Comparison of ENCODE assay signal across 34 cellular contexts in genomic region chr5:96835727-96836126, GRCh38. TPM values are rescaled to one million over a fixed set of nuclear protein-coding genes. Genes with fewer than 3 reads are reported as not detected.
A peak's percentile ranks its signal among the peaks of the same experiment; 100 is the strongest.
DNase-seq lines count a peak whose midpoint lies in the region; ATAC-seq, FAIRE-seq and TF ChIP-seq lines count a peak whose summit lies in the region.
"Had no signal": no experiment of that assay in that cellular context is flagged by ENCODE, and none has a peak within 500 bp of the region (broad histone marks: within the 10 kb centered on the region; RNA-seq: fewer than 3 reads in every experiment).

No MANE protein-coding gene starts in this region.

- H2AFZ ChIP-seq in GM12878 (ENCODE audit: control insufficient read depth, low read depth, low read length): no peak overlapping the region
- no peak overlapping the region for H2AFZ ChIP-seq in osteoblast (ENCODE audit: low read length)
- H2AFZ ChIP-seq: neural progenitor cell, parathyroid adenoma had no signal

- H3K36me3 ChIP-seq in GM12878 (ENCODE audit: control insufficient read depth in 2 of 2, insufficient read depth in 2 of 2, low read length in 1 of 2) (no peaks in the 10 kb centered on the region), osteoblast (ENCODE audit: insufficient read depth, low read length) (no peaks in the 10 kb centered on the region)
- H3K36me3 ChIP-seq: heart right ventricle, neural progenitor cell, SJCRH30, suprapubic skin, upper lobe of right lung had no signal

- H3K9me3 ChIP-seq in GM12878 (replicated peaks; ENCODE audit: control insufficient read depth, insufficient read depth, low read length) (no peaks in the 10 kb centered on the region), osteoblast (ENCODE audit: low read depth, low read length) (no peaks in the 10 kb centered on the region)
- H3K9me3 ChIP-seq: heart right ventricle, SJCRH30, suprapubic skin, upper lobe of right lung had no signal

- in situ Hi-C loops in GM12878 (cut with MboI): no loop called here

- ATAC-seq in GM19463 (IDR thresholded peaks at IDR 0.05; ENCODE audit: unreplicated experiment) (peak; percentile 63), HG03432 (IDR thresholded peaks at IDR 0.05; ENCODE audit: unreplicated experiment) (peak; percentile 45), GM12878 (peak; percentile 56), HG03039 (IDR thresholded peaks at IDR 0.05; ENCODE audit: unreplicated experiment) (no peak)
- ATAC-seq: heart right ventricle; left ventricle myocardium superior; stimulated activated memory B cell treated with anti-CD40 and anti-IgM and Interleukin-4, amounts not matched to agents 10 μg/mL and 1 μg/mL and 100 μg/mL, for 72 hours; upper lobe of right lung had no signal

- intact Hi-C loops in GM12878 (cut with micrococcal nuclease; ENCODE audit: unreplicated experiment): no loop called here

- no peak for TF ChIP-seq EP300 in GM12878 (IDR thresholded peaks at IDR 0.05; ENCODE audit: borderline replicate concordance in 1 of 2, control insufficient read depth in 1 of 2, low read depth in 2 of 2, low read length in 2 of 2)

- POLR2A ChIA-PET in GM12878 (lab: Charles Lee): no interaction called here

- TF ChIP-seq CTCF in GM12878 (IDR thresholded peaks at IDR 0.05 in 2 of 3, conservative IDR thresholded peaks at IDR 0.05 in 1 of 3; ENCODE audit: control insufficient read depth in 2 of 3, extremely low read depth in 1 of 3, insufficient read depth in 1 of 3, low read depth in 3 of 3, low read length in 3 of 3) (no peak), osteoblast (IDR thresholded peaks at IDR 0.05; ENCODE audit: extremely low read depth, low read depth, low read length) (no peak)

- SMC1A ChIA-PET in GM12878 (lab: Charles Lee; ENCODE audit: uncharacterized antibody, unreplicated experiment): no interaction called here

- FAIRE-seq in GM12878 (lab: Jason Lieb, UNC): no peak
- FAIRE-seq: frontal cortex, H1, kidney had no signal

- DNase-seq in NCI-H2107 treated with DMSO at 0.1 percent for 48 hours (lab: John Stamatoyannopoulos, UW; ENCODE audit: unreplicated experiment) (peak; percentile 54), NCI-H2107 (lab: John Stamatoyannopoulos, UW) (no peak), GM12878 (ENCODE audit: low read depth, low spot score) (no peak), NCI-H510A treated with DMSO at 0.1 percent for 48 hours (lab: John Stamatoyannopoulos, UW) (no peak), osteoblast (ENCODE audit: insufficient read length, low spot score, missing footprints) (no peak)
- DNase-seq: 8988T; activated CD4-positive, alpha-beta T cell treated with anti-CD3 and anti-CD28 coated beads for 48 hours; activated effector memory CD4-positive, alpha-beta T cell treated with Interleukin-2 at 50 U/mL for 16 hours; activated T-cell treated with anti-CD3 and anti-CD28 coated beads, Interleukin-2, amount 50 U/mL, for 1 hour; DMS79; GDM1; heart right ventricle; KG1; kidney; left ventricle myocardium superior; mesendoderm; NCI-H1417 treated with DMSO at 0.1 percent for 48 hours; NCI-H2081 treated with DMSO at 0.1 percent for 48 hours; NCI-H345; NCI-H748 treated with DMSO at 0.1 percent for 48 hours; retina; SJCRH30; SW 1271; upper lobe of right lung had no signal

- CTCF ChIA-PET in GM12878 (lab: Yijun Ruan, JAX): interaction anchor here (1.6 kb wide), 1 partner anchor 328 kb away, joined by 3 read pairs; no protein-coding TSS in a partner anchor

- H3K4me1 ChIP-seq in GM12878 (ENCODE audit: control insufficient read depth, insufficient read depth, low read length) (peaks cover 5% of the 10 kb centered on the region; the same call in 1 of the 2 replicates), osteoblast (ENCODE audit: insufficient read depth, low read length) (no peaks in the 10 kb centered on the region)
- H3K4me1 ChIP-seq: parathyroid adenoma, SJCRH30, suprapubic skin, upper lobe of right lung had no signal

- RAD21 ChIA-PET in GM12878 (lab: Charles Lee; ENCODE audit: unreplicated experiment): no interaction called here

- no TSS peak for BruUV-seq in GM12878 (replicated peaks; lab: Mats Ljungman, UMichigan)

- H3K27ac ChIP-seq in GM12878 (ENCODE audit: control insufficient read depth, insufficient read depth): no peak overlapping the region
- no peak overlapping the region for H3K27ac ChIP-seq in osteoblast (ENCODE audit: low read depth, low read length)
- H3K27ac ChIP-seq: heart right ventricle, neural progenitor cell, parathyroid adenoma, SJCRH30, suprapubic skin, upper lobe of right lung, VCaP had no signal

- H3K9ac ChIP-seq in GM12878 (ENCODE audit: control insufficient read depth, insufficient read depth, low read length): no peak overlapping the region
- H3K9ac ChIP-seq: neural progenitor cell, parathyroid adenoma had no signal

- 65% methylated on average over 3 of the region's 3 CpGs for WGBS in GM12878 (ENCODE audit: insufficient coverage, insufficient replicate concordance, low lambda C conversion rate, missing lambda C conversion rate)

- no peak overlapping the region for H3K4me2 ChIP-seq in GM12878 (ENCODE audit: control insufficient read depth, insufficient read depth)
- no peak overlapping the region for H3K4me2 ChIP-seq in osteoblast (ENCODE audit: insufficient read depth, low read length)
- H3K4me2 ChIP-seq: neural progenitor cell had no signal

- H3K79me2 ChIP-seq in GM12878 (ENCODE audit: control insufficient read depth, insufficient read depth, low read length): no peaks in the 10 kb centered on the region
- H3K79me2 ChIP-seq in osteoblast (ENCODE audit: insufficient read depth, low read length): no peaks in the 10 kb centered on the region
- H3K79me2 ChIP-seq: parathyroid adenoma had no signal

- TF ChIP-seq RAD21 in GM12878 (IDR thresholded peaks at IDR 0.05; ENCODE audit: insufficient read depth, low read depth, low read length): no peak

- TF ChIP-seq POLR2A in GM12878 (IDR thresholded peaks at IDR 0.05; ENCODE audit: low read depth, low read length): no peak

- H3K27me3 ChIP-seq in GM12878 (replicated peaks in 1 of 2; ENCODE audit: control insufficient read depth in 2 of 2, insufficient read depth in 2 of 2, low read length in 1 of 2): no peaks in the 10 kb centered on the region
- no peaks in the 10 kb centered on the region for H3K27me3 ChIP-seq in osteoblast (ENCODE audit: insufficient read depth, low read length)
- H3K27me3 ChIP-seq: heart right ventricle, neural progenitor cell, SJCRH30, suprapubic skin, upper lobe of right lung had no signal

- H4K20me1 ChIP-seq in GM12878 (ENCODE audit: control insufficient read depth, insufficient read depth) (no peaks in the 10 kb centered on the region), osteoblast (ENCODE audit: insufficient read depth, low read length) (no peaks in the 10 kb centered on the region)

- H3K4me3 ChIP-seq in GM12878: no peak overlapping the region
- H3K4me3 ChIP-seq in osteoblast (ENCODE audit: insufficient read depth, low read length): no peak overlapping the region
- H3K4me3 ChIP-seq: heart right ventricle, neural progenitor cell, SJCRH30, suprapubic skin, upper lobe of right lung had no signal

TF ChIP-seq in GM12878, 131 proteins besides CTCF, POLR2A, EP300 and RAD21 (continues in another document):
- TF ChIP-seq WRNIP1 (IDR thresholded peaks at IDR 0.05; ENCODE audit: borderline replicate concordance, low read depth, low read length): no peak
- TF ChIP-seq EED (IDR thresholded peaks at IDR 0.05; ENCODE audit: low read depth): peak; percentile 70
- TF ChIP-seq RBBP5 (conservative IDR thresholded peaks at IDR 0.05): no peak
- peak; percentile 23 to 32; a peak in 1 of 4 replicates for TF ChIP-seq IKZF2 (IDR thresholded peaks at IDR 0.05)
- peak; percentile 48; the same call in 1 of the 2 replicates for TF ChIP-seq CBFB (IDR thresholded peaks at IDR 0.05; ENCODE audit: low read depth)

RNA-seq across cellular contexts. Expression of gene ERAP1, which starts 28.0 kb away (rescaled TPM):
- total RNA-seq in GM12878 (2013; cell fraction: nucleolus; rRNA removed): 200 and 221 TPM in 2 replicates
- total RNA-seq in GM12878 (2014; rRNA removed) (57.4 and 63.4 TPM in 2 replicates), GM12878 (2014; rRNA removed; fragmentation: Illumina TruSeq; extraction: Trizol) (63.2 and 64.9 TPM in 2 replicates), GM12878 (2021) (85.8 and 89.6 TPM in 2 replicates), osteoblast (44.2 and 48.0 TPM in 2 replicates)
- polyA plus RNA-seq in GM12878 (2011; ENCODE audit: low read depth): 29.9 TPM
- polyA plus RNA-seq in GM12878 (2011; rRNA removed) (76.2 and 90.7 TPM in 2 replicates), GM12878 (2014; fragmentation: Illumina TruSeq; extraction: Trizol) (76.6 and 98.1 TPM in 2 replicates), GM12878 (2014; fragmentation: Nextera tagmentation; extraction: Ambion mirVana) (1 to 10 TPM; 6.9 to 9.0 TPM), GM12878 (2014; rRNA removed) (47.4 and 47.9 TPM in 2 replicates), GM12878 (2016; fragmentation: Nextera tagmentation; extraction: Ambion mirVana) (10 to 100 TPM; 45.5 to 53.3 TPM)
- 79.7 and 104 TPM in 2 replicates for polyA plus RNA-seq in GM12878 (2011; cell fraction: cytosol; rRNA removed)
- polyA plus RNA-seq in GM12878 (2011; cell fraction: nucleus; rRNA removed): 118 and 121 TPM in 2 replicates
- polyA plus RNA-seq in GM12878 (2012): 36.7 and 41.1 TPM in 2 replicates
- 131 and 370 TPM in 2 replicates for polyA minus RNA-seq in GM12878 (2011; rRNA and poly(A)+ RNA removed)
- 30.1 and 34.2 TPM in 2 replicates for polyA minus RNA-seq in GM12878 (2011; cell fraction: cytosol; rRNA and poly(A)+ RNA removed)
- polyA minus RNA-seq in GM12878 (2011; cell fraction: nucleus; rRNA and poly(A)+ RNA removed): 43.2 and 78.0 TPM in 2 replicates

RNA-seq across cellular contexts. Expression of gene ERAP2, which starts 40.6 kb away (rescaled TPM):
- total RNA-seq in GM12878 (2013; cell fraction: nucleolus; rRNA removed): 386 and 388 TPM in 2 replicates
- total RNA-seq in GM12878 (2014; rRNA removed) (12.0 and 16.5 TPM in 2 replicates), GM12878 (2014; rRNA removed; fragmentation: Illumina TruSeq; extraction: Trizol) (17.8 and 19.4 TPM in 2 replicates), GM12878 (2021) (11.2 and 12.3 TPM in 2 replicates), osteoblast (5.6 and 84.7 TPM in 2 replicates)
- polyA plus RNA-seq in GM12878 (2011; ENCODE audit: low read depth): 5.1 TPM
- polyA plus RNA-seq in GM12878 (2011; rRNA removed) (28.7 and 35.5 TPM in 2 replicates), GM12878 (2014; fragmentation: Illumina TruSeq; extraction: Trizol) (11.5 and 16.0 TPM in 2 replicates), GM12878 (2014; fragmentation: Nextera tagmentation; extraction: Ambion mirVana) (1 to 10 TPM; 4.0 to 4.3 TPM), GM12878 (2014; rRNA removed) (7.7 and 12.6 TPM in 2 replicates), GM12878 (2016; fragmentation: Nextera tagmentation; extraction: Ambion mirVana) (1 to 10 TPM; 7.6 to 9.5 TPM)
- 11.2 and 12.6 TPM in 2 replicates for polyA plus RNA-seq in GM12878 (2011; cell fraction: cytosol; rRNA removed)
- 38.6 and 38.7 TPM in 2 replicates for polyA plus RNA-seq in GM12878 (2011; cell fraction: nucleus; rRNA removed)
- polyA plus RNA-seq in GM12878 (2012): 7.5 and 7.9 TPM in 2 replicates
- polyA minus RNA-seq in GM12878 (2011; rRNA and poly(A)+ RNA removed): 56.5 and 63.2 TPM in 2 replicates
- polyA minus RNA-seq in GM12878 (2011; cell fraction: cytosol; rRNA and poly(A)+ RNA removed): 12.3 and 12.4 TPM in 2 replicates
- 89.2 and 126 TPM in 2 replicates for polyA minus RNA-seq in GM12878 (2011; cell fraction: nucleus; rRNA and poly(A)+ RNA removed)
- total RNA-seq: H1 had no signal
